ENCODE assay signal across 11 cellular contexts in the genomic region with DNA sequence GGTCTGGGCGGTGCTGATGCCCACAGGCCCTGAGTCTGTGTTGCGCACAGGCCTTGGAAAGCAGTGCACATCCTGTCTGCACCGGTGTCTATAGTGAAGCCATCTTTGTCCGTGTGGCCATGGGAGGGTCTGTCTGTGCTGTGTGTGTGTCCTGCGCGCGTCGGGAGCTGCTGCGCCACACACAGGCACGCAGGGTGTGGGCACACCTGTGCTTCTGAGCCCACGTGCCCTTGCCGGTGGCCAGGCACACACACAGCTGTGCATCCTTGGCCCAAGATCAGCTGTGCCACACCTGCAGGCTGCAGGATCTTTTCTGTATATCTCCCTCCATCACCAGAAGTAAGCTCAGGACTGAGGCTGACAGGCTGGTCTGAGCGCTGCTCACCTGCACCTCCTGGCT. TPM values are rescaled to one million over a fixed set of nuclear protein-coding genes. Genes with fewer than 3 reads are reported as not detected.
DNase-seq lines count a peak whose midpoint lies in the region; ATAC-seq and TF ChIP-seq lines count a peak whose summit lies in the region.
"Had no signal": no experiment of that assay in that cellular context is flagged by ENCODE, and none has a peak within 500 bp of the region (broad histone marks: within the 10 kb centered on the region; RNA-seq: fewer than 3 reads in every experiment).

No MANE protein-coding gene starts in this region.

- WGBS in H9 (ENCODE audit: extremely low coverage, insufficient read length, low lambda C conversion rate): no CpG with 5 or more reads among the region's 13 CpGs

- H3K23me2 ChIP-seq in H9 (ENCODE audit: insufficient read length, low read depth, low read length, poor library complexity, severe bottlenecking): peaks cover 7% of the 10 kb centered on the region

- H3K4me3 ChIP-seq in CD8-positive, alpha-beta memory T cell (ENCODE audit: low read length): no peak overlapping the region
- peak overlapping the region; percentile 25 for H3K4me3 ChIP-seq in neural progenitor cell
- H3K4me3 ChIP-seq: colonic mucosa, skin epidermis had no signal

- no peak overlapping the region for H3K23ac ChIP-seq in H9 (ENCODE audit: insufficient read length, low read depth, low read length)

- no peak overlapping the region for H4K5ac ChIP-seq in H9 (ENCODE audit: insufficient read length, low read depth, low read length)

- no peak for TF ChIP-seq RAD21 in Ishikawa (IDR thresholded peaks at IDR 0.05; ENCODE audit: low read depth)

- H3K79me2 ChIP-seq in neural progenitor cell (ENCODE audit: low read depth): no peaks in the 10 kb centered on the region
- no peaks in the 10 kb centered on the region for H3K79me2 ChIP-seq in H9 (ENCODE audit: insufficient read depth, low read length)

- peak overlapping the region in 4 of 7 donors; percentile 15 to 48 (median 44) for H3K4me3 Mint-ChIP-seq in CD8-positive, alpha-beta memory T cell
- H3K4me3 Mint-ChIP-seq in WTC11 (peak overlapping the region; percentile 29; the same call in 1 of the 2 replicates), neural progenitor cell (peak overlapping the region; percentile 77), H9 (peak overlapping the region in 1 of 2 experiments; percentile 5; a peak in 2 of 5 replicates)
- H3K4me3 Mint-ChIP-seq: natural killer cell had no signal

- H3K4me1 ChIP-seq in CD8-positive, alpha-beta memory T cell (ENCODE audit: insufficient read depth, low read length): peaks cover 25% of the 10 kb centered on the region
- H3K4me1 ChIP-seq in neural progenitor cell (peaks cover 16% of the 10 kb centered on the region), H9 (ENCODE audit: insufficient read depth, low read length) (no peaks in the 10 kb centered on the region)

- no peaks in the 10 kb centered on the region for H3K36me3 ChIP-seq in CD8-positive, alpha-beta memory T cell (ENCODE audit: insufficient read depth, low read length)
- H3K36me3 ChIP-seq in neural progenitor cell: no peaks in the 10 kb centered on the region
- H3K36me3 ChIP-seq: colonic mucosa had no signal

- CTCF ChIA-PET in CD8-positive, alpha-beta memory T cell (lab: Charles Lee): no interaction called here
- CTCF ChIA-PET in WTC11 (lab: Charles Lee): interaction anchor here (0.7 to 3.7 kb wide), 9 partner anchors 10 to 51 kb away, joined by 3 to 27 read pairs (median 4); no protein-coding TSS in a partner anchor

- H3K27me3 Mint-ChIP-seq in CD8-positive, alpha-beta memory T cell: peaks cover 12 to 54% of the 10 kb centered on the region in 2 donors
- H3K27me3 Mint-ChIP-seq in WTC11 (ENCODE audit: low read depth): peaks cover 85% of the 10 kb centered on the region
- peaks cover 33% of the 10 kb centered on the region for H3K27me3 Mint-ChIP-seq in neural progenitor cell (ENCODE audit: insufficient read depth, low read depth)
- H3K27me3 Mint-ChIP-seq in H9 (ENCODE audit: low read depth): peaks cover 90% of the 10 kb centered on the region

- no peak overlapping the region for H3K9ac ChIP-seq in neural progenitor cell
- no peak overlapping the region for H3K9ac ChIP-seq in H9 (ENCODE audit: extremely low read depth, insufficient read length, low read length)

- no peak for TF ChIP-seq CTCF in WTC11 (IDR thresholded peaks at IDR 0.05)
- TF ChIP-seq CTCF in neural progenitor cell (IDR thresholded peaks at IDR 0.05): no peak
- no peak for TF ChIP-seq CTCF in H9 (conservative IDR thresholded peaks at IDR 0.05)

- no peaks in the 10 kb centered on the region for H3K9me3 Mint-ChIP-seq in CD8-positive, alpha-beta memory T cell
- no peaks in the 10 kb centered on the region for H3K9me3 Mint-ChIP-seq in WTC11
- H3K9me3 Mint-ChIP-seq in neural progenitor cell: no peaks in the 10 kb centered on the region
- H3K9me3 Mint-ChIP-seq in H9: peaks cover 2 to 5% of the 10 kb centered on the region in 2 experiments; a peak in 2 of 5 replicates
- H3K9me3 Mint-ChIP-seq: natural killer cell had no signal

- ATAC-seq in WTC11 (no peak), GM18498 (IDR thresholded peaks at IDR 0.05; ENCODE audit: unreplicated experiment) (no peak)

- H3K9me3 ChIP-seq in CD8-positive, alpha-beta memory T cell (ENCODE audit: low read length): no peaks in the 10 kb centered on the region
- H3K9me3 ChIP-seq in neural progenitor cell (ENCODE audit: low read depth) (no peaks in the 10 kb centered on the region), H9 (ENCODE audit: control insufficient read depth, low read depth, low read length) (no peaks in the 10 kb centered on the region)
- H3K9me3 ChIP-seq: colonic mucosa had no signal

- no peak overlapping the region for H3T11ph ChIP-seq in H9 (ENCODE audit: low read length)

- no peak overlapping the region for H2BK20ac ChIP-seq in H9 (ENCODE audit: low read depth, low read length, poor library complexity, severe bottlenecking)

- peaks cover 9% of the 10 kb centered on the region for H3F3A ChIP-seq in neural progenitor cell (ENCODE audit: low read depth)

- no peaks in the 10 kb centered on the region for H3K36me3 Mint-ChIP-seq in CD8-positive, alpha-beta memory T cell
- H3K36me3 Mint-ChIP-seq in WTC11: no peaks in the 10 kb centered on the region
- no peaks in the 10 kb centered on the region for H3K36me3 Mint-ChIP-seq in neural progenitor cell
- peaks cover 0 to 4% (median 0%) of the 10 kb centered on the region in 3 experiments; a peak in 3 of 7 replicates for H3K36me3 Mint-ChIP-seq in H9 (ENCODE audit: insufficient read depth in 1 of 3, low read depth in 3 of 3)
- H3K36me3 Mint-ChIP-seq: natural killer cell had no signal

- no peak overlapping the region for H2AFZ ChIP-seq in neural progenitor cell (replicated peaks)
- no peak overlapping the region for H2AFZ ChIP-seq in H9 (ENCODE audit: low read length)

- H3K4me2 ChIP-seq in neural progenitor cell (peak overlapping the region; percentile 77), H9 (ENCODE audit: insufficient read depth, insufficient read length, low read length) (no peak overlapping the region)

- no peak overlapping the region for H2BK5ac ChIP-seq in H9 (ENCODE audit: insufficient read length, low read length)

- H2BK12ac ChIP-seq in H9 (ENCODE audit: insufficient read length, low read depth, low read length): no peak overlapping the region

- H4K91ac ChIP-seq in H9 (ENCODE audit: insufficient read length, low read depth, low read length): no peak overlapping the region

- H3K79me1 ChIP-seq in H9 (ENCODE audit: insufficient read depth, low read depth, low read length, poor library complexity, severe bottlenecking): no peaks in the 10 kb centered on the region

- no peak overlapping the region for H3K4ac ChIP-seq in H9 (ENCODE audit: low read depth, low read length)

- no peak overlapping the region for H2AK5ac ChIP-seq in H9 (ENCODE audit: insufficient read length, low read length)

- peaks cover 11 to 22% (median 16%) of the 10 kb centered on the region in 3 donors for H3K4me1 Mint-ChIP-seq in CD8-positive, alpha-beta memory T cell
- peaks cover 16% of the 10 kb centered on the region for H3K4me1 Mint-ChIP-seq in WTC11
- H3K4me1 Mint-ChIP-seq in neural progenitor cell: peaks cover 41% of the 10 kb centered on the region
- peaks cover 17 to 22% of the 10 kb centered on the region in 2 experiments for H3K4me1 Mint-ChIP-seq in H9

- POLR2A ChIA-PET in CD8-positive, alpha-beta memory T cell (lab: Charles Lee): no interaction called here
- POLR2A ChIA-PET in WTC11 (lab: Charles Lee): interaction anchor here (1.0 kb wide), 1 partner anchor 13 kb away, joined by 3 read pairs; no protein-coding TSS in a partner anchor

- no peak overlapping the region for H3K18ac ChIP-seq in H9 (ENCODE audit: insufficient read length, low read depth, low read length)

- H3K27me3 ChIP-seq in CD8-positive, alpha-beta memory T cell (ENCODE audit: insufficient read depth, low read length, poor library complexity, severe bottlenecking): peaks cover 36% of the 10 kb centered on the region
- H3K27me3 ChIP-seq in neural progenitor cell (peaks cover 100% of the 10 kb centered on the region), H9 (ENCODE audit: insufficient read depth, low read length) (peaks cover 51% of the 10 kb centered on the region)

- H4K8ac ChIP-seq in H9 (replicated peaks; ENCODE audit: insufficient read length, low read depth, low read length): no peak overlapping the region

- H3K27ac Mint-ChIP-seq in CD8-positive, alpha-beta memory T cell: peak overlapping the region in 1 of 8 donors; percentile 65
- H3K27ac Mint-ChIP-seq in WTC11: no peak overlapping the region
- H3K27ac Mint-ChIP-seq in neural progenitor cell: no peak overlapping the region
- no peak overlapping the region for H3K27ac Mint-ChIP-seq in H9
- H3K27ac Mint-ChIP-seq: natural killer cell had no signal

- no peak for DNase-seq in CD8-positive, alpha-beta memory T cell
- DNase-seq in WTC11 (ENCODE audit: low spot score) (no peak), neural progenitor cell (ENCODE audit: low spot score) (no peak), H9 (no peak)
- no peak for DNase-seq in activated CD4-positive, alpha-beta T cell treated with anti-CD3 and anti-CD28 coated beads for 1 hour
- DNase-seq: activated T-cell treated with anti-CD3 and anti-CD28 coated beads for 4 hours, natural killer cell had no signal

- H3K56ac ChIP-seq in H9 (ENCODE audit: insufficient read length, low read depth, low read length): no peak overlapping the region

- no peak for TF ChIP-seq EP300 in Ishikawa (IDR thresholded peaks at IDR 0.05; ENCODE audit: borderline replicate concordance)

- H4K20me1 ChIP-seq in neural progenitor cell (ENCODE audit: low read depth) (peaks cover 37% of the 10 kb centered on the region), H9 (ENCODE audit: control insufficient read depth, insufficient read depth, insufficient read length) (peaks cover 6% of the 10 kb centered on the region)

- H2BK120ac ChIP-seq in H9 (ENCODE audit: low read depth, low read length, poor library complexity, severe bottlenecking): no peak overlapping the region

- no peak overlapping the region for H3K14ac ChIP-seq in H9 (ENCODE audit: insufficient read depth, low read length)

- no peak overlapping the region for H3K27ac ChIP-seq in CD8-positive, alpha-beta memory T cell (ENCODE audit: low read depth, low read length)
- H3K27ac ChIP-seq in neural progenitor cell (no peak overlapping the region), H9 (ENCODE audit: insufficient read length, low read depth, low read length) (no peak overlapping the region)
- H3K27ac ChIP-seq: colonic mucosa, skin epidermis had no signal

- H2BK15ac ChIP-seq in H9 (ENCODE audit: low read depth, low read length): no peak overlapping the region

RNA-seq across cellular contexts. Expression of gene SAMD11, which starts 3.2 kb away (rescaled TPM):
- not detected for total RNA-seq in CD8-positive, alpha-beta memory T cell
- polyA plus RNA-seq in CD8-positive, alpha-beta memory T cell: 0.20 TPM
- total RNA-seq in WTC11 (2021): 1.7 to 2.7 TPM (median 2.3 TPM) in 3 replicates
- total RNA-seq in neural progenitor cell (ENCODE audit: low replicate concordance): 0.15 TPM in 1 of 2 replicates, not detected in the other
- 13.5 and 15.7 TPM in 2 replicates for total RNA-seq in H9 (2021)
- total RNA-seq: natural killer cell had no signal

RNA-seq across cellular contexts. Expression of gene NOC2L, which starts 38.5 kb away (rescaled TPM):
- total RNA-seq in CD8-positive, alpha-beta memory T cell: 100 to 1,000 TPM; 175 to 187 TPM
- 72.3 TPM for polyA plus RNA-seq in CD8-positive, alpha-beta memory T cell
- total RNA-seq in WTC11 (2021): 149 to 182 TPM (median 150 TPM) in 3 replicates
- 39.6 and 69.1 TPM in 2 replicates for total RNA-seq in neural progenitor cell (ENCODE audit: low replicate concordance)
- 130 and 138 TPM in 2 replicates for total RNA-seq in H9 (2021)

RNA-seq across cellular contexts. Expression of gene KLHL17, which starts 39.9 kb away (rescaled TPM):
- 10 to 100 TPM; 27.6 to 28.6 TPM for total RNA-seq in CD8-positive, alpha-beta memory T cell
- 1.4 TPM for polyA plus RNA-seq in CD8-positive, alpha-beta memory T cell
- total RNA-seq in WTC11 (2021) (46.2 to 66.9 TPM (median 47.2 TPM) in 3 replicates), neural progenitor cell (ENCODE audit: low replicate concordance) (10.7 and 33.8 TPM in 2 replicates), H9 (2021) (41.4 TPM in 2 replicates)

RNA-seq across cellular contexts. Expression of gene PLEKHN1, which starts 45.8 kb away (rescaled TPM):
- total RNA-seq in CD8-positive, alpha-beta memory T cell: 1 to 10 TPM; 2.7 to 3.5 TPM
- polyA plus RNA-seq in CD8-positive, alpha-beta memory T cell: 0.49 TPM
- total RNA-seq in WTC11 (2021) (2.9 to 3.4 TPM (median 3.0 TPM) in 3 replicates), neural progenitor cell (ENCODE audit: low replicate concordance) (0.09 TPM in 1 of 2 replicates, not detected in the other), H9 (2021) (2.0 and 3.0 TPM in 2 replicates)
